Comparison of ENCODE assay signal across 18 cellular contexts in the genomic region with DNA sequence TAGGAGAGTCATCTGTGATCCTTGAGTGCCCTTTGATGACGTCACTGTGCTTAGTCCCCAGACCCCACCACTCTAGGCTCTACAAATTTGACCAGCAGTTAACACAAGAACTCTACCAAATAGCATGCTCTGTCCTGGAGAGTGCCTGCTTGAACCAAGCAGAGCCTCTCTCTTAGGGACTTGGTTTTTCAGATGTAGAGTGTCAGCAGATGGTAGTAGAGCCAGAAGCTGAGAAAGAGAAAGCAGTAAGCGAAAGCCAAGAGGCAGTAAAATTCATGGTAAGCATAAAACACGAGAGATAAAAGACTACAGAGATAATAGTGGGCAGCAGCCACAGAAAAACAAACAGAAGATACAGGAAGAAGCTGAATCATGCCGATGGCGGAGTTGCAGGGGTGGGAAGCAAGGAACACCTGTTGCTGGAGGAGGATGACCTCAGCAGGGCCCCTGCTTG.
DNase-seq lines count a peak whose midpoint lies in the region; ATAC-seq and TF ChIP-seq lines count a peak whose summit lies in the region.
"Had no signal": no experiment of that assay in that cellular context is flagged by ENCODE, and none has a peak within 500 bp of the region (broad histone marks: within the 10 kb centered on the region; RNA-seq: fewer than 3 reads in every experiment).

No MANE protein-coding gene starts in this region.

- no peak for TF ChIP-seq CTCF in mammary epithelial cell (conservative IDR thresholded peaks at IDR 0.05 in 1 of 2, IDR thresholded peaks at IDR 0.05 in 1 of 2; ENCODE audit: extremely low read depth in 1 of 2, insufficient read depth in 1 of 2, low read depth in 1 of 2, low read length in 2 of 2)
- no peak for TF ChIP-seq CTCF in MCF 10A (IDR thresholded peaks at IDR 0.05; ENCODE audit: unreplicated experiment)
- no peak for TF ChIP-seq CTCF in fibroblast of villous mesenchyme (IDR thresholded peaks at IDR 0.05; ENCODE audit: insufficient read depth, low read depth, low read length)
- peak in 1 of 4 experiments; percentile 19 for TF ChIP-seq CTCF in uterus (IDR thresholded peaks at IDR 0.05)

- POLR2A ChIA-PET in MCF 10A (lab: Yijun Ruan, JAX) = no interaction called here

- 35% methylated on average over 5 of the region's 5 CpGs for WGBS in mammary epithelial cell (ENCODE audit: low coverage, missing lambda C conversion rate)

- no peak for ATAC-seq in HG03571 (IDR thresholded peaks at IDR 0.05; ENCODE audit: unreplicated experiment)
- ATAC-seq: activated CD8-positive, alpha-beta T cell treated with anti-CD3 and anti-CD28 coated beads, Interleukin-2, amount 10 ng/mL, durations not matched to agents 7 days and 5 days had no signal

- dilution Hi-C loops in mammary epithelial cell (cut with HindIII; ENCODE audit: low sequenced_read_pairs) = no loop called here

- in situ Hi-C loops in mammary epithelial cell (cut with MboI; ENCODE audit: low sequenced_read_pairs in 2 of 2) = no loop called here
- in situ Hi-C loops in HAP-1 (cut with MboI; ENCODE audit: low sequenced_read_pairs) = no loop called here

- peak; percentile 17 for DNase-seq in mammary epithelial cell
- no peak for DNase-seq in MCF 10A (ENCODE audit: unreplicated experiment)
- DNase-seq in RPMI8226 = peak; percentile 28
- DNase-seq in fibroblast of villous mesenchyme (ENCODE audit: low read depth) = peak; percentile 71
- DNase-seq in uterus = peak; percentile 34 to 65
- no peak for DNase-seq in dermis blood vessel endothelial cell
- DNase-seq in HAP-1 (ENCODE audit: low spot score in 2 of 2) = no peak
- DNase-seq: activated CD8-positive, alpha-beta T cell treated with anti-CD3 and anti-CD28 coated beads, Interleukin-2, amount 10 ng/mL, durations not matched to agents 7 days and 5 days; activated naive CD4-positive, alpha-beta T cell treated with anti-CD3 and anti-CD28 coated beads for 36 hours; caudate nucleus; DMS79; NCI-H2227 treated with DMSO at 0.1 percent for 48 hours; pancreas; stimulated activated CD8-positive, alpha-beta memory T cell treated with anti-CD3 and anti-CD28 coated beads, Interleukin-4, amount 100 ng/mL, for 48 hours; T-helper 9 cell; trophoblast cell had no signal

- H3K9ac ChIP-seq in mammary epithelial cell (ENCODE audit: insufficient read depth, low read length) = no peak overlapping the region

- no peaks in the 10 kb centered on the region for H4K20me1 ChIP-seq in mammary epithelial cell (ENCODE audit: insufficient read depth, low read length)

- peaks cover 35% of the 10 kb centered on the region for H3K27me3 Mint-ChIP-seq in MCF 10A (ENCODE audit: insufficient read depth, unreplicated experiment)

- no peak for TF ChIP-seq POLR2A in uterus (IDR thresholded peaks at IDR 0.05)

- H3K4me1 Mint-ChIP-seq in MCF 10A (ENCODE audit: insufficient read depth, unreplicated experiment) = peaks cover 6% of the 10 kb centered on the region

- no peak overlapping the region for H3K4me3 ChIP-seq in mammary epithelial cell (replicated peaks in 1 of 3; ENCODE audit: insufficient read depth in 1 of 3, low read depth in 2 of 3, low read length in 3 of 3)
- H3K4me3 ChIP-seq in fibroblast of villous mesenchyme (ENCODE audit: low read depth, low read length) = no peak overlapping the region
- H3K4me3 ChIP-seq in uterus = no peak overlapping the region
- H3K4me3 ChIP-seq in HAP-1 = no peak overlapping the region
- H3K4me3 ChIP-seq: pancreas had no signal

- H3K27me3 ChIP-seq in mammary epithelial cell (ENCODE audit: insufficient read depth, low read length) (no peaks in the 10 kb centered on the region), uterus (no peaks in the 10 kb centered on the region), HAP-1 (ENCODE audit: low read depth) (no peaks in the 10 kb centered on the region; the same call in 1 of the 2 replicates)
- H3K27me3 ChIP-seq: pancreas had no signal

- no peaks in the 10 kb centered on the region for H3K9me3 Mint-ChIP-seq in MCF 10A (ENCODE audit: unreplicated experiment)
- H3K9me3 Mint-ChIP-seq: activated naive CD4-positive, alpha-beta T cell treated with anti-CD3 and anti-CD28 coated beads for 36 hours had no signal

- H3K36me3 ChIP-seq in mammary epithelial cell (ENCODE audit: insufficient read depth, low read length) (no peaks in the 10 kb centered on the region), uterus (no peaks in the 10 kb centered on the region), HAP-1 (replicated peaks) (no peaks in the 10 kb centered on the region)
- H3K36me3 ChIP-seq: pancreas had no signal

- H3K27ac Mint-ChIP-seq in MCF 10A (ENCODE audit: low read depth, unreplicated experiment) = no peak overlapping the region
- H3K27ac Mint-ChIP-seq: activated CD8-positive, alpha-beta T cell treated with anti-CD3 and anti-CD28 coated beads, Interleukin-2, amount 10 ng/mL, durations not matched to agents 7 days and 5 days; activated naive CD4-positive, alpha-beta T cell treated with anti-CD3 and anti-CD28 coated beads for 36 hours had no signal

- no peaks in the 10 kb centered on the region for H3K36me3 Mint-ChIP-seq in MCF 10A (ENCODE audit: insufficient read depth, unreplicated experiment)

- intact Hi-C loops in mammary epithelial cell (cut with micrococcal nuclease) (no loop called here), MCF 10A (cut with micrococcal nuclease) (no loop called here), uterus (cut with DNase I; ENCODE audit: low total_unique reads) (no loop called here)

- H3K4me3 Mint-ChIP-seq in MCF 10A (ENCODE audit: unreplicated experiment) = no peak overlapping the region
- H3K4me3 Mint-ChIP-seq: activated CD8-positive, alpha-beta T cell treated with anti-CD3 and anti-CD28 coated beads, Interleukin-2, amount 10 ng/mL, durations not matched to agents 7 days and 5 days; activated naive CD4-positive, alpha-beta T cell treated with anti-CD3 and anti-CD28 coated beads for 36 hours had no signal

- no peaks in the 10 kb centered on the region for H3K79me2 ChIP-seq in mammary epithelial cell (ENCODE audit: insufficient read depth, low read length)

- no TSS peak for BruUV-seq in mammary epithelial cell (replicated peaks; lab: Mats Ljungman, UMichigan)
- BruUV-seq in MCF 10A (replicated peaks; lab: Mats Ljungman, UMichigan) = no TSS peak

- no peak overlapping the region for H2AFZ ChIP-seq in mammary epithelial cell (ENCODE audit: low read depth, low read length)

- H3K4me1 ChIP-seq in mammary epithelial cell (ENCODE audit: insufficient read depth, low read length) = no peaks in the 10 kb centered on the region
- no peaks in the 10 kb centered on the region for H3K4me1 ChIP-seq in uterus
- H3K4me1 ChIP-seq in HAP-1 = no peaks in the 10 kb centered on the region
- H3K4me1 ChIP-seq: pancreas had no signal

- CTCF ChIA-PET in mammary epithelial cell (lab: Charles Lee; ENCODE audit: low non-redundant PET) = no interaction called here
- CTCF ChIA-PET in MCF 10A (lab: Yijun Ruan, JAX) = interaction anchor here (0.7 kb wide), 2 partner anchors 185 to 606 kb away, joined by 3 read pairs; no protein-coding TSS in a partner anchor

- no peak overlapping the region for H3K4me2 ChIP-seq in mammary epithelial cell (ENCODE audit: insufficient read depth, low read depth, low read length)

- H3K27ac ChIP-seq in mammary epithelial cell (ENCODE audit: insufficient read depth, low read depth, low read length) (no peak overlapping the region), uterus (peak overlapping the region in 1 of 2 donors; percentile 52)
- H3K27ac ChIP-seq: pancreas, RWPE1 had no signal

- H3K9me3 ChIP-seq in mammary epithelial cell (replicated peaks; ENCODE audit: insufficient read depth, low read length) (no peaks in the 10 kb centered on the region), uterus (no peaks in the 10 kb centered on the region), HAP-1 (no peaks in the 10 kb centered on the region)
- H3K9me3 ChIP-seq: pancreas had no signal

Comparison
In these comparisons a context has a peak if more than half of its experiments do, and no peak if none do; other contexts are left out.
1. DNase-seq: peak in mammary epithelial cell (single experiment), RPMI8226 (single experiment), fibroblast of villous mesenchyme (single experiment) and uterus (2 of 2); none in MCF 10A (single experiment), dermis blood vessel endothelial cell (single experiment) and HAP-1 (0 of 2).